ENCODE assay signal across 2 cellular contexts in the genomic region with DNA sequence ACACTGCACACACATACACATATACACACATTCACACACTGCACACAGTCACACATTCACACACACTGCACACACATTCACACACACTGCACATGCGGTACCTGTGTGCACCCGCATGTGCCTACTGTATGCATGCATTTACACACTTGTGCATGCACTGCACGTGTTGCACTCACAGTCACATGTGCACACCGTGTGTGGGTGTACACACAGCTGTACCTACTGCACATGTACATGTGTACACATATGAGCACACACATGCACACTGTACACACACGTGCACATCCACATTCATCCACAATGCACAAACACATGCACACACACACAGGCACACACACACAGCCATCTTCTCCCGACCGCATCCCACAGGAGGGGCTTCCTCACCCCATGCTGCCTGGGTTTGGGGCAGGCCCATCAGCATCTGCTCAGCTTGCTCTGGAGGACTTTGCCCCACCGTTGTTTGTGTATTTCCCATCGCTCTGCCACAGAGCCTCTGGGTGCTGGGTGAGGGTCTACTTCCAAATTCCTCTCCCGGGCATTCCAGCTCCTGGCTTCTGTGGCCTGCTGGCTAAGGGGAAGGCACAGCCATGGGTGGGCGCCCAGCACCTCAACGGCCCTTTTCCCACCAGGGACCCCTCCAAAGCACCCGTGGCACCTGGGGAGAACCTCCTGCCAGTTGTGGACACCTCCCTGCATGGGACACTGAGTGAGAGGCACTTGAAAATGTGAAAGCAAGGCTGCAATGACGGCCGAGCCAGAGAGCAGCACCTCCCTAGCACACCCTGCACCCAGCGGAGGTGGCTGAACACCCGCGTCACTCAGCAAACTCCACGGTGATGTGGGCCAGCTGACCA.
TF ChIP-seq lines count a peak whose summit lies in the region.

No MANE protein-coding gene starts in this region.

TF ChIP-seq in H1, 55 proteins besides CTCF, POLR2A, EP300 and RAD21:
- TF ChIP-seq GABPA (IDR thresholded peaks at IDR 0.05; ENCODE audit: borderline replicate concordance, insufficient read depth, low read length), result no peak
- no peak for TF ChIP-seq POU5F1 (IDR thresholded peaks at IDR 0.05; ENCODE audit: low read depth, low read length)
- TF ChIP-seq, protein P1, sequence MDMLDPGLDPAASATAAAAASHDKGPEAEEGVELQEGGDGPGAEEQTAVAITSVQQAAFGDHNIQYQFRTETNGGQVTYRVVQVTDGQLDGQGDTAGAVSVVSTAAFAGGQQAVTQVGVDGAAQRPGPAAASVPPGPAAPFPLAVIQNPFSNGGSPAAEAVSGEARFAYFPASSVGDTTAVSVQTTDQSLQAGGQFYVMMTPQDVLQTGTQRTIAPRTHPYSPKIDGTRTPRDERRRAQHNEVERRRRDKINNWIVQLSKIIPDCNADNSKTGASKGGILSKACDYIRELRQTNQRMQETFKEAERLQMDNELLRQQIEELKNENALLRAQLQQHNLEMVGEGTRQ (IDR thresholded peaks at IDR 0.05; ENCODE audit: low read length), result no peak
- TF ChIP-seq SIX5 (IDR thresholded peaks at IDR 0.05; ENCODE audit: low read depth, low read length), result no peak
- TF ChIP-seq SRF (IDR thresholded peaks at IDR 0.05; ENCODE audit: low read depth, low read length), result no peak
- TF ChIP-seq BACH1 (IDR thresholded peaks at IDR 0.05; ENCODE audit: low read length), result no peak
- no peak for TF ChIP-seq SUZ12 (IDR thresholded peaks at IDR 0.05; ENCODE audit: low read length)
- no peak for TF ChIP-seq CREB1 (IDR thresholded peaks at IDR 0.05)
- TF ChIP-seq TAF7 (optimal IDR thresholded peaks at IDR 0.05; ENCODE audit: borderline replicate concordance, low read depth, low read length), result no peak
- no peak for TF ChIP-seq TBP (IDR thresholded peaks at IDR 0.05; ENCODE audit: low read depth, low read length)
- TF ChIP-seq RFX5 (IDR thresholded peaks at IDR 0.05; ENCODE audit: borderline replicate concordance, low read depth, low read length), result no peak
- no peak for TF ChIP-seq EZH2 (IDR thresholded peaks at IDR 0.05; ENCODE audit: low read depth, low read length, severe bottlenecking)
- no peak for TF ChIP-seq ASH2L (IDR thresholded peaks at IDR 0.05; ENCODE audit: low read length)
- TF ChIP-seq RXRA (IDR thresholded peaks at IDR 0.05; ENCODE audit: insufficient read depth, low read depth, low read length), result no peak

TF ChIP-seq in HepG2, 621 proteins besides CTCF, POLR2A, EP300 and RAD21 (continues in another document):
- TF ChIP-seq, protein P2, sequence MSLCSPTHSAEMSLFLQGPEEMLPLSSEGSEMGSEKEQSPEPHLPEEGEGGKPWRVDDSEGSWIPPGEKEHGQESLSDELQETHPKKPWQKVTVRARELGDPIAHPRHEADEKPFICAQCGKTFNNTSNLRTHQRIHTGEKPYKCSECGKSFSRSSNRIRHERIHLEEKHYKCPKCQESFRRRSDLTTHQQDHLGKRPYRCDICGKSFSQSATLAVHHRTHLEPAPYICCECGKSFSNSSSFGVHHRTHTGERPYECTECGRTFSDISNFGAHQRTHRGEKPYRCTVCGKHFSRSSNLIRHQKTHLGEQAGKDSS (CRISPR knock-in tag; IDR thresholded peaks at IDR 0.05; ENCODE audit: borderline replicate concordance, low read depth), result 0 out of 2 replicates have a peak, but pooled peaks have one; percentile 37
- TF ChIP-seq AKAP8 (CRISPR knock-in tag; IDR thresholded peaks at IDR 0.05) (peak; percentile 42; the same call in 1 of the 2 replicates), ZNF530 (CRISPR knock-in tag; IDR thresholded peaks at IDR 0.05; ENCODE audit: low read depth) (no peak), SP5 (CRISPR knock-in tag; IDR thresholded peaks at IDR 0.05; ENCODE audit: borderline replicate concordance, low read depth) (no peak), ZNF343 (CRISPR knock-in tag; IDR thresholded peaks at IDR 0.05) (0 out of 2 replicates have a peak, but pooled peaks have one; percentile 52), DPF2 (CRISPR knock-in tag; IDR thresholded peaks at IDR 0.05; ENCODE audit: borderline replicate concordance, low read depth) (peak; percentile 10), IRF2 (CRISPR knock-in tag; IDR thresholded peaks at IDR 0.05) (no peak), ZNF430 (CRISPR knock-in tag; IDR thresholded peaks at IDR 0.05) (no peak; the same call in 1 of the 2 replicates), SRSF1 (optimal IDR thresholded peaks at IDR 0.05; ENCODE audit: low read depth, low read length) (peak; percentile 46), HOXA5 (CRISPR knock-in tag; IDR thresholded peaks at IDR 0.05) (0 out of 2 replicates have a peak, but pooled peaks have one; percentile 30), ZNF564 (CRISPR knock-in tag; IDR thresholded peaks at IDR 0.05) (no peak), PHF21A (CRISPR knock-in tag; IDR thresholded peaks at IDR 0.05) (0 out of 2 replicates have a peak, but pooled peaks have one; percentile 10), ZSCAN31 (CRISPR knock-in tag; IDR thresholded peaks at IDR 0.05; ENCODE audit: low read depth) (no peak), ZNF790 (CRISPR knock-in tag; IDR thresholded peaks at IDR 0.05; ENCODE audit: borderline replicate concordance) (no peak), TBP (CRISPR knock-in tag; IDR thresholded peaks at IDR 0.05) (no peak), RBFOX2 (IDR thresholded peaks at IDR 0.05; ENCODE audit: low read depth, low read length) (peak; percentile 46; the same call in 1 of the 2 replicates), MEIS1 (CRISPR knock-in tag; IDR thresholded peaks at IDR 0.05; ENCODE audit: borderline replicate concordance) (0 out of 2 replicates have a peak, but pooled peaks have one; percentile 21), ZNF703 (CRISPR knock-in tag; IDR thresholded peaks at IDR 0.05; ENCODE audit: borderline replicate concordance) (no peak), KLF11 (CRISPR knock-in tag; IDR thresholded peaks at IDR 0.05) (no peak), ZNF746 (CRISPR knock-in tag; IDR thresholded peaks at IDR 0.05) (0 out of 2 replicates have a peak, but pooled peaks have one; percentile 3), GTF3A (CRISPR knock-in tag; conservative IDR thresholded peaks at IDR 0.05) (0 out of 2 replicates have a peak, but pooled peaks have one; percentile 59)
- TF ChIP-seq, protein P3, sequence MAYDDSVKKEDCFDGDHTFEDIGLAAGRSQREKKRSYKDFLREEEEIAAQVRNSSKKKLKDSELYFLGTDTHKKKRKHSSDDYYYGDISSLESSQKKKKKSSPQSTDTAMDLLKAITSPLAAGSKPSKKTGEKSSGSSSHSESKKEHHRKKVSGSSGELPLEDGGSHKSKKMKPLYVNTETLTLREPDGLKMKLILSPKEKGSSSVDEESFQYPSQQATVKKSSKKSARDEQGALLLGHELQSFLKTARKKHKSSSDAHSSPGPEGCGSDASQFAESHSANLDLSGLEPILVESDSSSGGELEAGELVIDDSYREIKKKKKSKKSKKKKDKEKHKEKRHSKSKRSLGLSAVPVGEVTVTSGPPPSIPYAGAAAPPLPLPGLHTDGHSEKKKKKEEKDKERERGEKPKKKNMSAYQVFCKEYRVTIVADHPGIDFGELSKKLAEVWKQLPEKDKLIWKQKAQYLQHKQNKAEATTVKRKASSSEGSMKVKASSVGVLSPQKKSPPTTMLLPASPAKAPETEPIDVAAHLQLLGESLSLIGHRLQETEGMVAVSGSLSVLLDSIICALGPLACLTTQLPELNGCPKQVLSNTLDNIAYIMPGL (CRISPR knock-in tag; IDR thresholded peaks at IDR 0.05; ENCODE audit: borderline replicate concordance in 1 of 2, low read depth in 1 of 2), result no peak
- TF ChIP-seq, protein P4, sequence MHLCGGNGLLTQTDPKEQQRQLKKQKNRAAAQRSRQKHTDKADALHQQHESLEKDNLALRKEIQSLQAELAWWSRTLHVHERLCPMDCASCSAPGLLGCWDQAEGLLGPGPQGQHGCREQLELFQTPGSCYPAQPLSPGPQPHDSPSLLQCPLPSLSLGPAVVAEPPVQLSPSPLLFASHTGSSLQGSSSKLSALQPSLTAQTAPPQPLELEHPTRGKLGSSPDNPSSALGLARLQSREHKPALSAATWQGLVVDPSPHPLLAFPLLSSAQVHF (CRISPR knock-in tag; IDR thresholded peaks at IDR 0.05), result 0 out of 2 replicates have a peak, but pooled peaks have one; percentile 52
- TF ChIP-seq, protein P5, sequence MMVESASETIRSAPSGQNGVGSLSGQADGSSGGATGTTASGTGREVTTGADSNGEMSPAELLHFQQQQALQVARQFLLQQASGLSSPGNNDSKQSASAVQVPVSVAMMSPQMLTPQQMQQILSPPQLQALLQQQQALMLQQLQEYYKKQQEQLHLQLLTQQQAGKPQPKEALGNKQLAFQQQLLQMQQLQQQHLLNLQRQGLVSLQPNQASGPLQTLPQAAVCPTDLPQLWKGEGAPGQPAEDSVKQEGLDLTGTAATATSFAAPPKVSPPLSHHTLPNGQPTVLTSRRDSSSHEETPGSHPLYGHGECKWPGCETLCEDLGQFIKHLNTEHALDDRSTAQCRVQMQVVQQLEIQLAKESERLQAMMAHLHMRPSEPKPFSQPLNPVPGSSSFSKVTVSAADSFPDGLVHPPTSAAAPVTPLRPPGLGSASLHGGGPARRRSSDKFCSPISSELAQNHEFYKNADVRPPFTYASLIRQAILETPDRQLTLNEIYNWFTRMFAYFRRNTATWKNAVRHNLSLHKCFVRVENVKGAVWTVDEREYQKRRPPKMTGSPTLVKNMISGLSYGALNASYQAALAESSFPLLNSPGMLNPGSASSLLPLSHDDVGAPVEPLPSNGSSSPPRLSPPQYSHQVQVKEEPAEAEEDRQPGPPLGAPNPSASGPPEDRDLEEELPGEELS (CRISPR knock-in tag; IDR thresholded peaks at IDR 0.05), result peak; percentile 25; the same call in 1 of the 2 replicates
- TF ChIP-seq, protein P6, sequence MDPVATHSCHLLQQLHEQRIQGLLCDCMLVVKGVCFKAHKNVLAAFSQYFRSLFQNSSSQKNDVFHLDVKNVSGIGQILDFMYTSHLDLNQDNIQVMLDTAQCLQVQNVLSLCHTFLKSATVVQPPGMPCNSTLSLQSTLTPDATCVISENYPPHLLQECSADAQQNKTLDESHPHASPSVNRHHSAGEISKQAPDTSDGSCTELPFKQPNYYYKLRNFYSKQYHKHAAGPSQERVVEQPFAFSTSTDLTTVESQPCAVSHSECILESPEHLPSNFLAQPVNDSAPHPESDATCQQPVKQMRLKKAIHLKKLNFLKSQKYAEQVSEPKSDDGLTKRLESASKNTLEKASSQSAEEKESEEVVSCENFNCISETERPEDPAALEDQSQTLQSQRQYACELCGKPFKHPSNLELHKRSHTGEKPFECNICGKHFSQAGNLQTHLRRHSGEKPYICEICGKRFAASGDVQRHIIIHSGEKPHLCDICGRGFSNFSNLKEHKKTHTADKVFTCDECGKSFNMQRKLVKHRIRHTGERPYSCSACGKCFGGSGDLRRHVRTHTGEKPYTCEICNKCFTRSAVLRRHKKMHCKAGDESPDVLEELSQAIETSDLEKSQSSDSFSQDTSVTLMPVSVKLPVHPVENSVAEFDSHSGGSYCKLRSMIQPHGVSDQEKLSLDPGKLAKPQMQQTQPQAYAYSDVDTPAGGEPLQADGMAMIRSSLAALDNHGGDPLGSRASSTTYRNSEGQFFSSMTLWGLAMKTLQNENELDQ (CRISPR knock-in tag; IDR thresholded peaks at IDR 0.05; ENCODE audit: borderline replicate concordance), result no peak
- TF ChIP-seq, protein P7, sequence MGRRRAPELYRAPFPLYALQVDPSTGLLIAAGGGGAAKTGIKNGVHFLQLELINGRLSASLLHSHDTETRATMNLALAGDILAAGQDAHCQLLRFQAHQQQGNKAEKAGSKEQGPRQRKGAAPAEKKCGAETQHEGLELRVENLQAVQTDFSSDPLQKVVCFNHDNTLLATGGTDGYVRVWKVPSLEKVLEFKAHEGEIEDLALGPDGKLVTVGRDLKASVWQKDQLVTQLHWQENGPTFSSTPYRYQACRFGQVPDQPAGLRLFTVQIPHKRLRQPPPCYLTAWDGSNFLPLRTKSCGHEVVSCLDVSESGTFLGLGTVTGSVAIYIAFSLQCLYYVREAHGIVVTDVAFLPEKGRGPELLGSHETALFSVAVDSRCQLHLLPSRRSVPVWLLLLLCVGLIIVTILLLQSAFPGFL (CRISPR knock-in tag; IDR thresholded peaks at IDR 0.05), result no peak
- TF ChIP-seq, protein P8, sequence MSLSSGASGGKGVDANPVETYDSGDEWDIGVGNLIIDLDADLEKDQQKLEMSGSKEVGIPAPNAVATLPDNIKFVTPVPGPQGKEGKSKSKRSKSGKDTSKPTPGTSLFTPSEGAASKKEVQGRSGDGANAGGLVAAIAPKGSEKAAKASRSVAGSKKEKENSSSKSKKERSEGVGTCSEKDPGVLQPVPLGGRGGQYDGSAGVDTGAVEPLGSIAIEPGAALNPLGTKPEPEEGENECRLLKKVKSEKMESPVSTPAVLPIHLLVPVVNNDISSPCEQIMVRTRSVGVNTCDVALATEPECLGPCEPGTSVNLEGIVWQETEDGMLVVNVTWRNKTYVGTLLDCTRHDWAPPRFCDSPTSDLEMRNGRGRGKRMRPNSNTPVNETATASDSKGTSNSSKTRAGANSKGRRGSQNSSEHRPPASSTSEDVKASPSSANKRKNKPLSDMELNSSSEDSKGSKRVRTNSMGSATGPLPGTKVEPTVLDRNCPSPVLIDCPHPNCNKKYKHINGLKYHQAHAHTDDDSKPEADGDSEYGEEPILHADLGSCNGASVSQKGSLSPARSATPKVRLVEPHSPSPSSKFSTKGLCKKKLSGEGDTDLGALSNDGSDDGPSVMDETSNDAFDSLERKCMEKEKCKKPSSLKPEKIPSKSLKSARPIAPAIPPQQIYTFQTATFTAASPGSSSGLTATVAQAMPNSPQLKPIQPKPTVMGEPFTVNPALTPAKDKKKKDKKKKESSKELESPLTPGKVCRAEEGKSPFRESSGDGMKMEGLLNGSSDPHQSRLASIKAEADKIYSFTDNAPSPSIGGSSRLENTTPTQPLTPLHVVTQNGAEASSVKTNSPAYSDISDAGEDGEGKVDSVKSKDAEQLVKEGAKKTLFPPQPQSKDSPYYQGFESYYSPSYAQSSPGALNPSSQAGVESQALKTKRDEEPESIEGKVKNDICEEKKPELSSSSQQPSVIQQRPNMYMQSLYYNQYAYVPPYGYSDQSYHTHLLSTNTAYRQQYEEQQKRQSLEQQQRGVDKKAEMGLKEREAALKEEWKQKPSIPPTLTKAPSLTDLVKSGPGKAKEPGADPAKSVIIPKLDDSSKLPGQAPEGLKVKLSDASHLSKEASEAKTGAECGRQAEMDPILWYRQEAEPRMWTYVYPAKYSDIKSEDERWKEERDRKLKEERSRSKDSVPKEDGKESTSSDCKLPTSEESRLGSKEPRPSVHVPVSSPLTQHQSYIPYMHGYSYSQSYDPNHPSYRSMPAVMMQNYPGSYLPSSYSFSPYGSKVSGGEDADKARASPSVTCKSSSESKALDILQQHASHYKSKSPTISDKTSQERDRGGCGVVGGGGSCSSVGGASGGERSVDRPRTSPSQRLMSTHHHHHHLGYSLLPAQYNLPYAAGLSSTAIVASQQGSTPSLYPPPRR (CRISPR knock-in tag; IDR thresholded peaks at IDR 0.05; ENCODE audit: borderline replicate concordance), result 0 out of 2 replicates have a peak, but pooled peaks have one; percentile 34
- TF ChIP-seq, protein P9, sequence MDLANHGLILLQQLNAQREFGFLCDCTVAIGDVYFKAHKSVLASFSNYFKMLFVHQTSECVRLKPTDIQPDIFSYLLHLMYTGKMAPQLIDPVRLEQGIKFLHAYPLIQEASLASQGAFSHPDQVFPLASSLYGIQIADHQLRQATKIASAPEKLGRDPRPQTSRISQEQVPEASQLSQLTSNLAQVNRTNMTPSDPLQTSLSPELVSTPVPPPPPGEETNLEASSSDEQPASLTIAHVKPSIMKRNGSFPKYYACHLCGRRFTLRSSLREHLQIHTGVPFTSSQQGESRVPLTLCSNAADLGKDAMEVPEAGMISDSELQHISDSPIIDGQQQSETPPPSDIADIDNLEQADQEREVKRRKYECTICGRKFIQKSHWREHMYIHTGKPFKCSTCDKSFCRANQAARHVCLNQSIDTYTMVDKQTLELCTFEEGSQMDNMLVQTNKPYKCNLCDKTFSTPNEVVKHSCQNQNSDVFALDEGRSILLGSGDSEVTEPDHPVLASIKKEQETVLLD (CRISPR knock-in tag; IDR thresholded peaks at IDR 0.05; ENCODE audit: low read depth), result 0 out of 2 replicates have a peak, but pooled peaks have one; percentile 44
